Comparison of ENCODE assay signal across 8 cellular contexts in the genomic region with DNA sequence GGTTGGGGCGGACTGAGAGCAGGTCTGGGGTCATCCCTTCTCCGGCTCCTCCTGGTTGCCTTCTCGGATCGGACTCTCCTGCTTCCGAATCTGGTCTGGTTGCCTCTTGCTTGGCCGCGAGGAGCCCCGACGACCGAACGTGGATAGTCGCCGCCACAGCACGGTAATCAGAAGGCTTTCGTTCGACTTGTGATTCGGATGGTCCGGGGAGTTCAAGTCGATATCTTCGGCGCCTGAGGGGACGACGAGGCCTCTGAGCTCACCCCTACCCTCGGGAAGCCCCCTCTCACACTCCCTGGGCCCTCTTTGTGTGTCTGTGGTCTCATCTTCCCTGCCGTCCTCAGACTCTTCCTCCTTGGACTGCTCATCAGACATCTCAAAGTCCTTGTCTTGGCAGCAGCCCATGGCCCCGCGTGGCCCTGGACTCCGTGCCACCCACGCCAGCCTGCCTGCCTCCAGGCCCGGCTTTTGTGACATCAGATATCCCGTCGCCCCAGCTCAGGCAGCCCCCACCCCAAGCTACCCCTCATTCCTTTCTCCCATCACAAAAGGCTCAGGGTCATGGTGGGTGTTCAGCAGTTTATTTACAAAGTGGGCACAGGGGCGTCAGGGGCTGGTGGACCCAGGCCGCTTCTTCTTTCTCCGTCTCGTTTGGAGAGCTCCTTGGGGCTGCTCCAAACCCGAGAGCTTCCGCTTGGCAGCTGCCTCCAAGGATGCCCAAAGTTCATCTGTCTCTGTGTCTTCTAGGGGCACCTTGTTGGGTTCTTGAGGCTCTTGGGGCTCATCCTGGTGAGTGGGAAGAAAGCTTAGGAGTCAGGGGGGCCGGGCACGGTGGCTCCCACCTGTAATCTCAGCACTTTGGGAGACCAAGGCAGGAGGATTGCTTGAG. TPM values are rescaled to one million over a fixed set of nuclear protein-coding genes. Genes with fewer than 3 reads are reported as not detected.
DNase-seq lines count a peak whose midpoint lies in the region; ATAC-seq and TF ChIP-seq lines count a peak whose summit lies in the region.

A gene (minus strand): TSS at position 496 of the 889 bp plus-strand sequence.

- ATAC-seq in HG03442 (IDR thresholded peaks at IDR 0.05; ENCODE audit: unreplicated experiment) (peak; percentile 6), HG02642 (IDR thresholded peaks at IDR 0.05; ENCODE audit: poor library complexity, unreplicated experiment) (no peak)

- H3K27ac ChIP-seq in adipose tissue (ENCODE audit: low read depth, low read length), result peak within 1 kb of the TSS; percentile 96
- peak within 1 kb of the TSS; percentile 95 for H3K27ac ChIP-seq in iPS-20b (ENCODE audit: low read length)
- peak within 1 kb of the TSS; percentile 90 to 99 (median 96) for H3K27ac ChIP-seq in spleen

- H3K36me3 ChIP-seq in iPS-20b (ENCODE audit: insufficient read depth, low read depth, low read length) (peaks cover 47% of the 10 kb centered on the region), spleen (peaks cover 0 to 72% (median 32%) of the 10 kb centered on the region in 6 donors)

- peak within 1 kb of the TSS; percentile 94 for H3K9ac ChIP-seq in iPS-20b (ENCODE audit: low read depth, low read length)

- intact Hi-C loops in spleen (cut with DNase I; ENCODE audit: low total_unique reads), result no loop called here

- H3K4me3 ChIP-seq in iPS-20b (ENCODE audit: low read length), result peak within 1 kb of the TSS; percentile 97
- peak within 1 kb of the TSS; percentile 56 to 92 (median 74) for H3K4me3 ChIP-seq in spleen

- H3K9me3 ChIP-seq in iPS-20b (ENCODE audit: insufficient read depth, low read depth, low read length) (no peaks in the 10 kb centered on the region), spleen (no peaks in the 10 kb centered on the region)

- TF ChIP-seq CTCF in spleen (IDR thresholded peaks at IDR 0.05 in 8 of 11, conservative IDR thresholded peaks at IDR 0.05 in 3 of 11), result no peak

- peaks cover 4% of the 10 kb centered on the region; the same call in 1 of the 2 replicates for H3K4me1 ChIP-seq in iPS-20b (ENCODE audit: insufficient read depth, low read length)
- H3K4me1 ChIP-seq in spleen, result peaks cover 22 to 89% (median 62%) of the 10 kb centered on the region in 6 donors

- DNase-seq in activated effector memory CD4-positive, alpha-beta T cell treated with anti-CD3 and anti-CD28 coated beads, Interleukin-2, amount 50 U/mL, for 16 hours, result peak; percentile 66
- no peak for DNase-seq in activated effector memory CD4-positive, alpha-beta T cell treated with Interleukin-2 at 50 U/mL for 16 hours
- DNase-seq in spleen, result peak; percentile 85
- no peak for DNase-seq in NCI-H1092 treated with DMSO at 0.1 percent for 48 hours (lab: John Stamatoyannopoulos, UW)

- H3K27me3 ChIP-seq in iPS-20b (ENCODE audit: insufficient read depth, low read length) (no peaks in the 10 kb centered on the region), spleen (replicated peaks in 1 of 7) (no peaks in the 10 kb centered on the region)

- TF ChIP-seq POLR2A in spleen (IDR thresholded peaks at IDR 0.05), result no peak

- WGBS in adipose tissue, 3 donors, result 7 to 14% (median 12%) methylated on average over 40 of the region's 40 CpGs
- 19 to 24% (median 21%) methylated on average over 38 to 40 of the region's 40 CpGs for WGBS in spleen, 5 donors

RNA-seq across cellular contexts. Expression of the gene that starts here (rescaled TPM):
- not detected for polyA plus RNA-seq in adipose tissue
- not detected for total RNA-seq in spleen
- not detected for polyA plus RNA-seq in spleen

Comparison
In these comparisons a context has a peak if more than half of its experiments do, and no peak if none do; other contexts are left out.
1. Peak in DNase-seq, H3K4me3 ChIP-seq and H3K27ac ChIP-seq in spleen; RNA of the gene not detected or under 1 TPM.